16 cellular contexts compared by ENCODE assay signal in the genomic region with DNA sequence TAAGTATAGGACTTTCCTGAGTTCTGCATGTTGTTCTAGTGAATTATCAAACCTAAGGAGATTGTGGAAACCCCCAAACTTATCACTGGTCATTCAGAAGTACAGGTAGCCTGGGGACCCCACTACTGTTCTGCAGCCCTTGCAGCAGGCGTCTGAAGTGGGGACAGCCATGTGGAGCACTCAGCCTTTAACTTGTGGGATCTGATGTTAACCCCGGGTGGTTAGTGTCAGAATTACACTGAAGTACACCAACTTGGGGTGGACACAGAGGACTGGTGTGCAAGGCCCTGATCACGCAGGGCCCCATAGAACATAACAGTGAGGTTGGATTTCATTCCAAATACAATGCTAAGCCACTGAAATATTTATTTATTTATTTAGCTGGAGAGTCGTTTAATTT.
DNase-seq lines count a peak whose midpoint lies in the region; ATAC-seq and TF ChIP-seq lines count a peak whose summit lies in the region.
"Had no signal": no experiment of that assay in that cellular context is flagged by ENCODE, and none has a peak within 500 bp of the region (broad histone marks: within the 10 kb centered on the region; RNA-seq: fewer than 3 reads in every experiment).

No MANE protein-coding gene starts in this region.

- H3K9me3 Mint-ChIP-seq in progenitor cell of endocrine pancreas (ENCODE audit: low read depth), result no peaks in the 10 kb centered on the region
- H3K9me3 Mint-ChIP-seq: CD4-positive, alpha-beta memory T cell had no signal

- no peaks in the 10 kb centered on the region for H3K9me3 ChIP-seq in HCT116 (ENCODE audit: control insufficient read depth in 1 of 2, insufficient read depth in 1 of 2, low read depth in 1 of 2, low read length in 2 of 2)
- no peaks in the 10 kb centered on the region for H3K9me3 ChIP-seq in Loucy (ENCODE audit: insufficient read depth, low read depth, low read length)
- H3K9me3 ChIP-seq in esophagus muscularis mucosa, result no peaks in the 10 kb centered on the region

- H4K20me1 ChIP-seq in HCT116 (ENCODE audit: insufficient read depth), result no peaks in the 10 kb centered on the region
- no peaks in the 10 kb centered on the region for H4K20me1 ChIP-seq in Loucy (ENCODE audit: insufficient read depth, low read length, poor library complexity, severe bottlenecking)

- H3K27me3 Mint-ChIP-seq in progenitor cell of endocrine pancreas, result no peaks in the 10 kb centered on the region

- no peak overlapping the region for H3K4me3 Mint-ChIP-seq in progenitor cell of endocrine pancreas (ENCODE audit: low read depth)
- H3K4me3 Mint-ChIP-seq: CD4-positive, alpha-beta memory T cell had no signal

- peaks cover 3% of the 10 kb centered on the region for H3K36me3 Mint-ChIP-seq in progenitor cell of endocrine pancreas (ENCODE audit: insufficient read depth)
- H3K36me3 Mint-ChIP-seq: CD4-positive, alpha-beta memory T cell had no signal

- H3K4me1 Mint-ChIP-seq in progenitor cell of endocrine pancreas (ENCODE audit: low read depth), result peaks cover 34% of the 10 kb centered on the region
- H3K4me1 Mint-ChIP-seq: CD4-positive, alpha-beta memory T cell had no signal

- H3K4me2 ChIP-seq in HCT116 (ENCODE audit: low read length) (no peak overlapping the region), Loucy (ENCODE audit: low read depth, low read length, poor library complexity, severe bottlenecking) (no peak overlapping the region)

- H3K36me3 ChIP-seq in HCT116 (ENCODE audit: control insufficient read depth in 1 of 2, insufficient read depth in 2 of 2, low read length in 2 of 2), result no peaks in the 10 kb centered on the region; a peak in 1 of 4 replicates
- peaks cover 10% of the 10 kb centered on the region; the same call in 1 of the 2 replicates for H3K36me3 ChIP-seq in Loucy (ENCODE audit: insufficient read depth, low read length)
- H3K36me3 ChIP-seq in esophagus muscularis mucosa, result peaks cover 0 to 30% (median 7%) of the 10 kb centered on the region in 4 donors

- TF ChIP-seq CTCF in HCT116 (IDR thresholded peaks at IDR 0.05 in 2 of 3, conservative IDR thresholded peaks at IDR 0.05 in 1 of 3; ENCODE audit: borderline replicate concordance in 1 of 3, insufficient read depth in 1 of 3, low read depth in 2 of 3, low read length in 2 of 3), result no peak
- TF ChIP-seq CTCF in Loucy (conservative IDR thresholded peaks at IDR 0.05; ENCODE audit: low read length), result 0 out of 2 replicates have a peak, but pooled peaks have one; percentile 13
- TF ChIP-seq CTCF in esophagus muscularis mucosa (IDR thresholded peaks at IDR 0.05), result no peak
- TF ChIP-seq CTCF in progenitor cell of endocrine pancreas (IDR thresholded peaks at IDR 0.05; ENCODE audit: unreplicated experiment), result peak; percentile 23

- peak; percentile 58 for ATAC-seq in HCT116
- no peak for ATAC-seq in HG03442 (IDR thresholded peaks at IDR 0.05; ENCODE audit: unreplicated experiment)

- intact Hi-C loops in HCT116 (cut with micrococcal nuclease) (no loop called here), esophagus muscularis mucosa (cut with DNase I) (no loop called here)

- RAD21 ChIA-PET in HCT116 (lab: Charles Lee; ENCODE audit: low non-redundant PET in 1 of 2, low total read pairs in 2 of 2, uncharacterized antibody in 2 of 2, unreplicated experiment in 2 of 2), result no interaction called here

- no peak overlapping the region for H3K9ac ChIP-seq in HCT116 (ENCODE audit: low read length)
- H3K9ac ChIP-seq in Loucy (ENCODE audit: low read depth, low read length, poor library complexity, severe bottlenecking), result no peak overlapping the region
- H3K9ac ChIP-seq: GM23248 had no signal

- no peak for TF ChIP-seq EP300 in esophagus muscularis mucosa (IDR thresholded peaks at IDR 0.05)

- DNase-seq in HCT116 (ENCODE audit: low read depth, low spot score) (no peak), esophagus muscularis mucosa (ENCODE audit: extremely low spot score) (peak; percentile 60), progenitor cell of endocrine pancreas (ENCODE audit: low spot score, unreplicated experiment) (no peak)
- no peak for DNase-seq in activated naive CD4-positive, alpha-beta T cell (lab: John Stamatoyannopoulos, UW)
- DNase-seq: C1 segment of cervical spinal cord; Calu3; CD4-positive, alpha-beta memory T cell; COR-L47; DMS53; DMS79 treated with DMSO at 0.1 percent for 48 hours; GF-D8; GM23248; H7; HCEC 1CT had no signal

- no peak for TF ChIP-seq RAD21 in HCT116 (IDR thresholded peaks at IDR 0.05; ENCODE audit: low read depth)

- H3K9me2 ChIP-seq in HCT116 (ENCODE audit: insufficient read depth) (no peaks in the 10 kb centered on the region), Loucy (replicated peaks; ENCODE audit: low read depth, low read length) (no peaks in the 10 kb centered on the region)

- no peak for TF ChIP-seq POLR2A in HCT116 (IDR thresholded peaks at IDR 0.05; ENCODE audit: borderline replicate concordance, extremely low read depth, insufficient read depth, insufficient read length)
- TF ChIP-seq POLR2A in esophagus muscularis mucosa (IDR thresholded peaks at IDR 0.05; ENCODE audit: low read depth), result no peak

- no peak overlapping the region for H2AFZ ChIP-seq in HCT116 (ENCODE audit: low read depth, low read length, poor library complexity, severe bottlenecking)
- H2AFZ ChIP-seq in Loucy (ENCODE audit: low read length), result no peak overlapping the region
- H2AFZ ChIP-seq: GM23248 had no signal

- WGBS in esophagus muscularis mucosa, result 88% methylated on average over 4 of the region's 4 CpGs

- H3K4me1 ChIP-seq in HCT116 (ENCODE audit: control insufficient read depth in 1 of 2, insufficient read depth in 2 of 2, low read length in 2 of 2), result no peaks in the 10 kb centered on the region
- no peaks in the 10 kb centered on the region for H3K4me1 ChIP-seq in Loucy (ENCODE audit: insufficient read depth, low read length, poor library complexity, severe bottlenecking)
- H3K4me1 ChIP-seq in esophagus muscularis mucosa, result no peaks in the 10 kb centered on the region

- CTCF ChIA-PET in HCT116 (lab: Charles Lee), result no interaction called here

- H3K27ac Mint-ChIP-seq in progenitor cell of endocrine pancreas, result no peak overlapping the region
- H3K27ac Mint-ChIP-seq: CD4-positive, alpha-beta memory T cell had no signal

- no peaks in the 10 kb centered on the region for H3K79me2 ChIP-seq in HCT116 (ENCODE audit: insufficient read depth, low read length)
- H3K79me2 ChIP-seq in Loucy (ENCODE audit: insufficient read depth, low read length), result no peaks in the 10 kb centered on the region

- no TSS peak for BruUV-seq in HCT116 (replicated peaks; lab: Mats Ljungman, UMichigan)

- POLR2A ChIA-PET in HCT116 (lab: Charles Lee), result no interaction called here

- H3K27ac ChIP-seq in HCT116 (ENCODE audit: low read depth, low read length), result no peak overlapping the region
- H3K27ac ChIP-seq in esophagus muscularis mucosa (replicated peaks in 1 of 4), result no peak overlapping the region
- H3K27ac ChIP-seq: GM23248 had no signal

- H3F3A ChIP-seq in Loucy (ENCODE audit: low read depth), result no peaks in the 10 kb centered on the region

- no peak overlapping the region for H3K4me3 ChIP-seq in HCT116 (replicated peaks in 1 of 2; ENCODE audit: low read depth in 1 of 2, low read length in 2 of 2)
- no peak overlapping the region for H3K4me3 ChIP-seq in Loucy (ENCODE audit: low read length, poor library complexity, severe bottlenecking)
- H3K4me3 ChIP-seq in esophagus muscularis mucosa, result no peak overlapping the region
- H3K4me3 ChIP-seq: GM23248 had no signal

- H3K27me3 ChIP-seq in HCT116 (ENCODE audit: insufficient read depth, low read length) (no peaks in the 10 kb centered on the region), Loucy (ENCODE audit: insufficient read depth, low read length, poor library complexity, severe bottlenecking) (no peaks in the 10 kb centered on the region), esophagus muscularis mucosa (no peaks in the 10 kb centered on the region)

TF ChIP-seq in HCT116, 20 proteins besides CTCF, POLR2A, EP300 and RAD21:
- TF ChIP-seq POLR2AphosphoS5 (IDR thresholded peaks at IDR 0.05; ENCODE audit: low read depth, low read length) (no peak), JUND (IDR thresholded peaks at IDR 0.05) (no peak), FOSL1 (IDR thresholded peaks at IDR 0.05; ENCODE audit: low read depth) (no peak), EGR1 (IDR thresholded peaks at IDR 0.05; ENCODE audit: low read depth) (no peak), CBX3 (IDR thresholded peaks at IDR 0.05; ENCODE audit: low read depth) (no peak), SIN3A (IDR thresholded peaks at IDR 0.05; ENCODE audit: low read depth) (no peak), ZNF274 (IDR thresholded peaks at IDR 0.05; ENCODE audit: low read depth, low read length) (no peak)
- TF ChIP-seq, protein P1, sequence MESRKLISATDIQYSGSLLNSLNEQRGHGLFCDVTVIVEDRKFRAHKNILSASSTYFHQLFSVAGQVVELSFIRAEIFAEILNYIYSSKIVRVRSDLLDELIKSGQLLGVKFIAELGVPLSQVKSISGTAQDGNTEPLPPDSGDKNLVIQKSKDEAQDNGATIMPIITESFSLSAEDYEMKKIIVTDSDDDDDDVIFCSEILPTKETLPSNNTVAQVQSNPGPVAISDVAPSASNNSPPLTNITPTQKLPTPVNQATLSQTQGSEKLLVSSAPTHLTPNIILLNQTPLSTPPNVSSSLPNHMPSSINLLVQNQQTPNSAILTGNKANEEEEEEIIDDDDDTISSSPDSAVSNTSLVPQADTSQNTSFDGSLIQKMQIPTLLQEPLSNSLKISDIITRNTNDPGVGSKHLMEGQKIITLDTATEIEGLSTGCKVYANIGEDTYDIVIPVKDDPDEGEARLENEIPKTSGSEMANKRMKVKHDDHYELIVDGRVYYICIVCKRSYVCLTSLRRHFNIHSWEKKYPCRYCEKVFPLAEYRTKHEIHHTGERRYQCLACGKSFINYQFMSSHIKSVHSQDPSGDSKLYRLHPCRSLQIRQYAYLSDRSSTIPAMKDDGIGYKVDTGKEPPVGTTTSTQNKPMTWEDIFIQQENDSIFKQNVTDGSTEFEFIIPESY (IDR thresholded peaks at IDR 0.05; ENCODE audit: extremely low read depth, insufficient replicate concordance, low read length), result no peak
TF ChIP-seq in HCT116: peak in this region for 0.

Comparison
In these comparisons a context has a peak if more than half of its experiments do, and no peak if none do; other contexts are left out.
1. CTCF ChIP-seq: peak in Loucy (single experiment) and progenitor cell of endocrine pancreas (single experiment); none in HCT116 (0 of 3) and esophagus muscularis mucosa (0 of 3).